8 cellular contexts compared by ENCODE assay signal in genomic region chr17:35804658-35805192, GRCh38. TPM values are rescaled to one million over a fixed set of nuclear protein-coding genes. Genes with fewer than 3 reads are reported as not detected.
DNase-seq lines count a peak whose midpoint lies in the region; ATAC-seq and TF ChIP-seq lines count a peak whose summit lies in the region.

No MANE protein-coding gene starts in this region.

- peak overlapping the region; percentile 19; the same call in 1 of the 2 replicates for H2AFZ ChIP-seq in KMS-11 (ENCODE audit: low read depth)

- peaks cover 15% of the 10 kb centered on the region for H3K4me1 ChIP-seq in KMS-11 (ENCODE audit: low read depth, poor library complexity, severe bottlenecking)

- ATAC-seq in activated CD8-positive, alpha-beta memory T cell treated with anti-CD3 and anti-CD28 coated beads, Interleukin-2, amount 10 ng/mL, durations not matched to agents 7 days and 5 days, result peak; percentile 48
- ATAC-seq in left cardiac atrium, result peak; percentile 40 to 48
- ATAC-seq in GM21381 (IDR thresholded peaks at IDR 0.05; ENCODE audit: unreplicated experiment), result no peak

- H3K36me3 Mint-ChIP-seq in activated CD8-positive, alpha-beta memory T cell treated with anti-CD3 and anti-CD28 coated beads, Interleukin-2, amount 10 ng/mL, durations not matched to agents 7 days and 5 days, result no peaks in the 10 kb centered on the region

- CTCF ChIA-PET in activated CD8-positive, alpha-beta memory T cell treated with anti-CD3 and anti-CD28 coated beads, Interleukin-2, amount 10 ng/mL, durations not matched to agents 7 days and 5 days (lab: Charles Lee), result interaction anchor here (0.6 to 11.7 kb wide), 19 partner anchors 9 to 556 kb away, joined by 3 to 368 read pairs (median 3); partner anchors contain the start of genes C17orf50, GAS2L2 and MMP28

- TF ChIP-seq CTCF in KMS-11 (conservative IDR thresholded peaks at IDR 0.05; ENCODE audit: low read depth, low read length) (peak; percentile 69), retinal pigment epithelial cell (conservative IDR thresholded peaks at IDR 0.05; ENCODE audit: low read depth, low read length) (peak; percentile 98)

- no peaks in the 10 kb centered on the region for H4K20me1 ChIP-seq in KMS-11 (ENCODE audit: insufficient read depth)

- no peak overlapping the region for H3K4me2 ChIP-seq in KMS-11

- peaks cover 6% of the 10 kb centered on the region for H3K27me3 Mint-ChIP-seq in activated CD8-positive, alpha-beta memory T cell treated with anti-CD3 and anti-CD28 coated beads, Interleukin-2, amount 10 ng/mL, durations not matched to agents 7 days and 5 days

- no peaks in the 10 kb centered on the region for H3K36me3 ChIP-seq in KMS-11 (ENCODE audit: insufficient read depth)

- DNase-seq in activated CD8-positive, alpha-beta memory T cell treated with anti-CD3 and anti-CD28 coated beads, Interleukin-2, amount 10 ng/mL, durations not matched to agents 7 days and 5 days, result peak; percentile 72
- DNase-seq in activated CD8-positive, alpha-beta memory T cell treated with anti-CD3 and anti-CD28 coated beads, Interleukin-2, amount 50 U/mL, for 4 hours, result no peak
- DNase-seq in OCI-M1 (lab: John Stamatoyannopoulos, UW), result peak; percentile 93
- peak; percentile 96 for DNase-seq in amniotic epithelial cell (ENCODE audit: low read depth)
- no peak for DNase-seq in left cardiac atrium
- peak; percentile 76 for DNase-seq in retinal pigment epithelial cell (ENCODE audit: low read depth)

- no peak overlapping the region for H3K27ac ChIP-seq in KMS-11

- peaks cover 44% of the 10 kb centered on the region for H3K4me1 Mint-ChIP-seq in activated CD8-positive, alpha-beta memory T cell treated with anti-CD3 and anti-CD28 coated beads, Interleukin-2, amount 10 ng/mL, durations not matched to agents 7 days and 5 days

- H3K4me3 ChIP-seq in KMS-11 (IDR thresholded peaks at IDR 0.05; ENCODE audit: insufficient read depth, low read depth, low read length) (no peak overlapping the region), retinal pigment epithelial cell (ENCODE audit: low read length) (no peak overlapping the region)

- intact Hi-C loops in left cardiac atrium (cut with DNase I), result loop anchor here in 1 of 2 donors (1.0 kb wide), 1 partner anchor 40 kb away; no protein-coding TSS in a partner anchor

- no peak overlapping the region for H3K9ac ChIP-seq in KMS-11

- peaks cover 5% of the 10 kb centered on the region for H3K79me2 ChIP-seq in KMS-11 (ENCODE audit: insufficient read depth, low read depth)

- no peaks in the 10 kb centered on the region for H3K9me3 Mint-ChIP-seq in activated CD8-positive, alpha-beta memory T cell treated with anti-CD3 and anti-CD28 coated beads, Interleukin-2, amount 10 ng/mL, durations not matched to agents 7 days and 5 days (ENCODE audit: low read depth)

- H3K4me3 Mint-ChIP-seq in activated CD8-positive, alpha-beta memory T cell treated with anti-CD3 and anti-CD28 coated beads, Interleukin-2, amount 10 ng/mL, durations not matched to agents 7 days and 5 days, result no peak overlapping the region

- peak overlapping the region; percentile 60 for H3K27ac Mint-ChIP-seq in activated CD8-positive, alpha-beta memory T cell treated with anti-CD3 and anti-CD28 coated beads, Interleukin-2, amount 10 ng/mL, durations not matched to agents 7 days and 5 days

- H3K27me3 ChIP-seq in KMS-11 (ENCODE audit: insufficient read depth, low read depth), result no peaks in the 10 kb centered on the region

RNA-seq across cellular contexts. Expression of gene TAF15, which starts 4.6 kb away (rescaled TPM):
- total RNA-seq in activated CD8-positive, alpha-beta memory T cell treated with anti-CD3 and anti-CD28 coated beads, Interleukin-2, amount 10 ng/mL, durations not matched to agents 7 days and 5 days, result 100 to 1,000 TPM; 333 to 366 TPM
- total RNA-seq in left cardiac atrium, result 100 to 1,000 TPM in 1 of 2 donors, 10 to 100 TPM in 1; 97.3 to 119 TPM

RNA-seq across cellular contexts. Expression of gene MMP28, which starts 9.3 kb away (rescaled TPM):
- not detected for total RNA-seq in activated CD8-positive, alpha-beta memory T cell treated with anti-CD3 and anti-CD28 coated beads, Interleukin-2, amount 10 ng/mL, durations not matched to agents 7 days and 5 days
- total RNA-seq in left cardiac atrium, result 10 to 100 TPM in 1 of 2 donors, 1 to 10 TPM in 1; 5.0 to 10.3 TPM

RNA-seq across cellular contexts. Expression of gene C17orf50, which starts 44.0 kb away (rescaled TPM):
- not detected for total RNA-seq in activated CD8-positive, alpha-beta memory T cell treated with anti-CD3 and anti-CD28 coated beads, Interleukin-2, amount 10 ng/mL, durations not matched to agents 7 days and 5 days
- not detected for total RNA-seq in left cardiac atrium

RNA-seq across cellular contexts. Expression of gene GAS2L2, which starts 51.7 kb away (rescaled TPM):
- total RNA-seq in activated CD8-positive, alpha-beta memory T cell treated with anti-CD3 and anti-CD28 coated beads, Interleukin-2, amount 10 ng/mL, durations not matched to agents 7 days and 5 days, result not detected
- 1 to 10 TPM in 1 of 2 donors, under 1 TPM in 1; 0.47 to 1.1 TPM for total RNA-seq in left cardiac atrium

Comparison
In these comparisons a context has a peak if more than half of its experiments do, and no peak if none do; other contexts are left out.
1. DNase-seq: peak in activated CD8-positive, alpha-beta memory T cell treated with anti-CD3 and anti-CD28 coated beads, Interleukin-2, amount 10 ng/mL, durations not matched to agents 7 days and 5 days (single experiment), OCI-M1 (single experiment), amniotic epithelial cell (single experiment) and retinal pigment epithelial cell (single experiment); none in activated CD8-positive, alpha-beta memory T cell treated with anti-CD3 and anti-CD28 coated beads, Interleukin-2, amount 50 U/mL, for 4 hours (single experiment) and left cardiac atrium (single experiment).
2. RNA of gene MMP28, which starts 9.3 kb away (total RNA-seq): 5.0 to 10.3 TPM in left cardiac atrium; not detected in activated CD8-positive, alpha-beta memory T cell treated with anti-CD3 and anti-CD28 coated beads, Interleukin-2, amount 10 ng/mL, durations not matched to agents 7 days and 5 days; every median in the first group is over 4 times any median in the second.